In the genomic region with DNA sequence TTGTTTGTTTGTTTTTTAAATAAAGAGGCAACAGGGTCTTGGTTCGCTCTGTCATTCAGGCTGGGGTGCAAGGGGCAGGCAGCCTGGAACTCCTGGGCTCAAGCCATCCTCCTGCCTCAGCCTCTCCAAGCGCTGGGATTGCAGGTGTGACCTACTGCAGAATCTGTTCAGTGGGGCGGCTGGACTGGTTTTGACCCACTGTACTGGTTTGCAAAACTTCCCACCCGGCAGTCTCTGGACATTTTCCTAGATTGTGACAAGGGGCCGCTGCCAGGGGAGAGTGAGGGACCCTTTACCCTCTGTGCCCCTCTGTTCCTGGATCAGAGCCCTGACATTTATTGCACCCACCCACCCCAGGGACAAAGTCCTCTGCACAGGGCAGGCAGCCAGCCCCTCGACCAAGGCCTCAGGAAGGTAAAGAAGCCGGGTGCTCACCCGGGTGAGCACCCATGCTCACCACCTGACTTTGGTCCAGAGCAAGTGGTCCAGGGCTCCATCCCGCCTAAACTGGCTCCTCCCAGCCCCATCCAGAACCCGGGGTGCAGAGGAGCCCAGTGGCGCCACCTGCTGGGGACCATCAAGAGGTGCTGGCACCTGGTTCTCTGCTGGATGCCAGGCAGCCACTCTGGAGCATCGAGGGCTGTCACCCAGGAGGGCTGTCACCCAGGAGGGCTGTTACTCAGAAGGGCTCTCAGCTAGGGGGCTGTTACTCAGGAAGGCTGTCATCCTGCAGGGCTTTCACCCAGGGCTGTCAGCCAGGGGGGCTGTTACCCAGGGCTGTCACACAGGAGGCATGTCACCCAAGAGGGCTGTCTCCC, we compare ENCODE assay signal across 7 cellular contexts.
DNase-seq lines count a peak whose midpoint lies in the region; ATAC-seq and TF ChIP-seq lines count a peak whose summit lies in the region.

No MANE protein-coding gene starts in this region.

- H3K9me3 Mint-ChIP-seq in WTC11 = peaks cover 7% of the 10 kb centered on the region; the same call in 1 of the 2 replicates

- DNase-seq in GM03348 (ENCODE audit: low spot score) (peak; percentile 66), WTC11 (ENCODE audit: low spot score) (peak; percentile 73), fibroblast of mammary gland (ENCODE audit: low read depth) (peak; percentile 13), gastrocnemius medialis (no peak), foreskin melanocyte (no peak)
- DNase-seq in Jurkat, Clone E6-1 (ENCODE audit: low read depth, low spot score) = peak; percentile 4

- no peak overlapping the region for H3K4me3 Mint-ChIP-seq in WTC11

- no peak overlapping the region for H3K4me3 ChIP-seq in Jurkat, Clone E6-1 (ENCODE audit: low read length)
- H3K4me3 ChIP-seq in fibroblast of mammary gland (ENCODE audit: control insufficient read depth, low read depth, low read length) = no peak overlapping the region
- H3K4me3 ChIP-seq in gastrocnemius medialis = no peak overlapping the region

- peak; percentile 90 for ATAC-seq in WTC11
- ATAC-seq in gastrocnemius medialis = no peak
- ATAC-seq in GM19351 (IDR thresholded peaks at IDR 0.05; ENCODE audit: unreplicated experiment) = no peak

- H3K36me3 ChIP-seq in gastrocnemius medialis = no peaks in the 10 kb centered on the region

- H3K4me1 ChIP-seq in gastrocnemius medialis = no peaks in the 10 kb centered on the region

- in situ Hi-C loops in gastrocnemius medialis (cut with MboI; ENCODE audit: low sequenced_read_pairs in 4 of 4) = no loop called here

- no peak for TF ChIP-seq POLR2A in gastrocnemius medialis (IDR thresholded peaks at IDR 0.05)

- no peak overlapping the region for H3K27ac Mint-ChIP-seq in WTC11

- H3K4me1 Mint-ChIP-seq in WTC11 = peaks cover 5% of the 10 kb centered on the region; the same call in 1 of the 2 replicates

- CTCF ChIA-PET in WTC11 (lab: Charles Lee) = no interaction called here

- intact Hi-C loops in gastrocnemius medialis (cut with DNase I; ENCODE audit: low total_unique reads) = no loop called here

- POLR2A ChIA-PET in WTC11 (lab: Charles Lee) = no interaction called here

- TF ChIP-seq CTCF in WTC11 (IDR thresholded peaks at IDR 0.05) = peak; percentile 89
- peak; percentile 57 for TF ChIP-seq CTCF in fibroblast of mammary gland (conservative IDR thresholded peaks at IDR 0.05; ENCODE audit: control insufficient read depth, insufficient read depth, low read depth, low read length)
- TF ChIP-seq CTCF in gastrocnemius medialis (IDR thresholded peaks at IDR 0.05 in 4 of 5, conservative IDR thresholded peaks at IDR 0.05 in 1 of 5) = peak in 3 of 5 experiments; percentile 26 to 38 (median 38)

- no peaks in the 10 kb centered on the region for H3K9me3 ChIP-seq in gastrocnemius medialis

- no peaks in the 10 kb centered on the region for H3K36me3 Mint-ChIP-seq in WTC11

- H3K27me3 Mint-ChIP-seq in WTC11 (ENCODE audit: low read depth) = peaks cover 4% of the 10 kb centered on the region

- H3K27ac ChIP-seq in gastrocnemius medialis = no peak overlapping the region

- H3K27me3 ChIP-seq in gastrocnemius medialis = no peaks in the 10 kb centered on the region

TF ChIP-seq in WTC11, 78 proteins besides CTCF, POLR2A, EP300 and RAD21:
- no peak for TF ChIP-seq USF1 (CRISPR knock-in tag; IDR thresholded peaks at IDR 0.05)
- TF ChIP-seq ZNF423 (CRISPR knock-in tag; IDR thresholded peaks at IDR 0.05) = peak; percentile 45; the same call in 1 of the 2 replicates
- no peak for TF ChIP-seq ZBTB21 (CRISPR knock-in tag; IDR thresholded peaks at IDR 0.05; ENCODE audit: borderline replicate concordance)
- TF ChIP-seq, protein P1, sequence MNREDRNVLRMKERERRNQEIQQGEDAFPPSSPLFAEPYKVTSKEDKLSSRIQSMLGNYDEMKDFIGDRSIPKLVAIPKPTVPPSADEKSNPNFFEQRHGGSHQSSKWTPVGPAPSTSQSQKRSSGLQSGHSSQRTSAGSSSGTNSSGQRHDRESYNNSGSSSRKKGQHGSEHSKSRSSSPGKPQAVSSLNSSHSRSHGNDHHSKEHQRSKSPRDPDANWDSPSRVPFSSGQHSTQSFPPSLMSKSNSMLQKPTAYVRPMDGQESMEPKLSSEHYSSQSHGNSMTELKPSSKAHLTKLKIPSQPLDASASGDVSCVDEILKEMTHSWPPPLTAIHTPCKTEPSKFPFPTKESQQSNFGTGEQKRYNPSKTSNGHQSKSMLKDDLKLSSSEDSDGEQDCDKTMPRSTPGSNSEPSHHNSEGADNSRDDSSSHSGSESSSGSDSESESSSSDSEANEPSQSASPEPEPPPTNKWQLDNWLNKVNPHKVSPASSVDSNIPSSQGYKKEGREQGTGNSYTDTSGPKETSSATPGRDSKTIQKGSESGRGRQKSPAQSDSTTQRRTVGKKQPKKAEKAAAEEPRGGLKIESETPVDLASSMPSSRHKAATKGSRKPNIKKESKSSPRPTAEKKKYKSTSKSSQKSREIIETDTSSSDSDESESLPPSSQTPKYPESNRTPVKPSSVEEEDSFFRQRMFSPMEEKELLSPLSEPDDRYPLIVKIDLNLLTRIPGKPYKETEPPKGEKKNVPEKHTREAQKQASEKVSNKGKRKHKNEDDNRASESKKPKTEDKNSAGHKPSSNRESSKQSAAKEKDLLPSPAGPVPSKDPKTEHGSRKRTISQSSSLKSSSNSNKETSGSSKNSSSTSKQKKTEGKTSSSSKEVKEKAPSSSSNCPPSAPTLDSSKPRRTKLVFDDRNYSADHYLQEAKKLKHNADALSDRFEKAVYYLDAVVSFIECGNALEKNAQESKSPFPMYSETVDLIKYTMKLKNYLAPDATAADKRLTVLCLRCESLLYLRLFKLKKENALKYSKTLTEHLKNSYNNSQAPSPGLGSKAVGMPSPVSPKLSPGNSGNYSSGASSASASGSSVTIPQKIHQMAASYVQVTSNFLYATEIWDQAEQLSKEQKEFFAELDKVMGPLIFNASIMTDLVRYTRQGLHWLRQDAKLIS (CRISPR knock-in tag; IDR thresholded peaks at IDR 0.05; ENCODE audit: borderline replicate concordance) = no peak
- peak; percentile 44; the same call in 1 of the 2 replicates for TF ChIP-seq TP53 (CRISPR knock-in tag; IDR thresholded peaks at IDR 0.05)
- TF ChIP-seq STAT6 (CRISPR knock-in tag; conservative IDR thresholded peaks at IDR 0.05; ENCODE audit: low read depth) = no peak
- no peak for TF ChIP-seq MXD4 (CRISPR knock-in tag; IDR thresholded peaks at IDR 0.05; ENCODE audit: borderline replicate concordance)
- TF ChIP-seq, protein P2, sequence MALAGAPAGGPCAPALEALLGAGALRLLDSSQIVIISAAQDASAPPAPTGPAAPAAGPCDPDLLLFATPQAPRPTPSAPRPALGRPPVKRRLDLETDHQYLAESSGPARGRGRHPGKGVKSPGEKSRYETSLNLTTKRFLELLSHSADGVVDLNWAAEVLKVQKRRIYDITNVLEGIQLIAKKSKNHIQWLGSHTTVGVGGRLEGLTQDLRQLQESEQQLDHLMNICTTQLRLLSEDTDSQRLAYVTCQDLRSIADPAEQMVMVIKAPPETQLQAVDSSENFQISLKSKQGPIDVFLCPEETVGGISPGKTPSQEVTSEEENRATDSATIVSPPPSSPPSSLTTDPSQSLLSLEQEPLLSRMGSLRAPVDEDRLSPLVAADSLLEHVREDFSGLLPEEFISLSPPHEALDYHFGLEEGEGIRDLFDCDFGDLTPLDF (CRISPR knock-in tag; IDR thresholded peaks at IDR 0.05) = no peak
- no peak for TF ChIP-seq ZNF219 (CRISPR knock-in tag; IDR thresholded peaks at IDR 0.05; ENCODE audit: borderline replicate concordance)
- TF ChIP-seq GABPB1 (CRISPR knock-in tag; IDR thresholded peaks at IDR 0.05) = no peak

Comparison
In these comparisons a context has a peak if more than half of its experiments do, and no peak if none do; other contexts are left out.
1. DNase-seq: peak in GM03348 (single experiment), Jurkat, Clone E6-1 (single experiment), WTC11 (single experiment) and fibroblast of mammary gland (single experiment); none in gastrocnemius medialis (0 of 2) and foreskin melanocyte (single experiment).
2. CTCF ChIP-seq: peak in every context shown above with its lines; median percentile 89 in WTC11; 57 in fibroblast of mammary gland; 38 in gastrocnemius medialis.